ENCODE assay signal across 14 cellular contexts in genomic region chr16:85124636-85125346, GRCh38. TPM values are rescaled to one million over a fixed set of nuclear protein-coding genes. Genes with fewer than 3 reads are reported as not detected.
DNase-seq lines count a peak whose midpoint lies in the region; ATAC-seq, FAIRE-seq and TF ChIP-seq lines count a peak whose summit lies in the region.
"Had no signal": no experiment of that assay in that cellular context is flagged by ENCODE, and none has a peak within 500 bp of the region (broad histone marks: within the 10 kb centered on the region; RNA-seq: fewer than 3 reads in every experiment).

No MANE protein-coding gene starts in this region.

- no peaks in the 10 kb centered on the region for H3K27me3 ChIP-seq in astrocyte (ENCODE audit: insufficient read depth, low read length)
- no peaks in the 10 kb centered on the region for H3K27me3 ChIP-seq in uterus
- H3K27me3 ChIP-seq in Caco-2 (replicated peaks; ENCODE audit: control insufficient read depth, insufficient read depth, low read length) = no peaks in the 10 kb centered on the region

- no TSS peak for BruUV-seq in Caco-2 (replicated peaks; lab: Mats Ljungman, UMichigan)

- H3K4me2 ChIP-seq in astrocyte (ENCODE audit: low read length) = peak overlapping the region; percentile 76

- FAIRE-seq in astrocyte (lab: Jason Lieb, UNC) = no peak

- H3K4me1 ChIP-seq in astrocyte (ENCODE audit: insufficient read depth, low read length) = peaks cover 35% of the 10 kb centered on the region
- H3K4me1 ChIP-seq in uterus = peaks cover 0 to 12% of the 10 kb centered on the region in 2 donors
- H3K4me1 ChIP-seq in Caco-2 = peaks cover 8% of the 10 kb centered on the region

- intact Hi-C loops in Right ventricle myocardium inferior (cut with DNase I) (loop anchor here (5.0 kb wide), 2 partner anchors 48 to 108 kb away; no protein-coding TSS in a partner anchor), Right ventricle myocardium superior (cut with DNase I) (no loop called here), uterus (cut with DNase I; ENCODE audit: low total_unique reads) (no loop called here), Caco-2 (cut with micrococcal nuclease; ENCODE audit: unreplicated experiment) (no loop called here)

- peaks cover 5% of the 10 kb centered on the region for H3K9me3 Mint-ChIP-seq in astrocyte (ENCODE audit: unreplicated experiment)
- no peaks in the 10 kb centered on the region for H3K9me3 Mint-ChIP-seq in Caco-2 (ENCODE audit: unreplicated experiment)

- H3K36me3 ChIP-seq in astrocyte (ENCODE audit: insufficient read depth, low read length) = no peaks in the 10 kb centered on the region
- H3K36me3 ChIP-seq in uterus = no peaks in the 10 kb centered on the region
- no peaks in the 10 kb centered on the region for H3K36me3 ChIP-seq in Caco-2 (ENCODE audit: control insufficient read depth, insufficient read depth, low read length)
- H3K36me3 ChIP-seq: HAP-1 had no signal

- H3K27ac ChIP-seq in astrocyte (ENCODE audit: low read depth, low read length) = peak overlapping the region; percentile 87
- H3K27ac ChIP-seq in uterus = peak overlapping the region; percentile 68 to 72

- H3K9ac ChIP-seq in astrocyte (ENCODE audit: low read length) = peak overlapping the region; percentile 78

- DNase-seq in Right ventricle myocardium inferior (ENCODE audit: missing footprints) = peak; percentile 60
- DNase-seq in Right ventricle myocardium superior = no peak
- no peak for DNase-seq in astrocyte (ENCODE audit: low read depth)
- DNase-seq in myocyte (ENCODE audit: low read depth) = peak; percentile 96
- DNase-seq in uterus = no peak
- DNase-seq in Caco-2 = no peak
- no peak for DNase-seq in T-helper 9 cell
- DNase-seq: activated T-cell treated with anti-CD3 and anti-CD28 coated beads, Interleukin-2, amount 50 U/mL, for 1 hour; stimulated activated naive CD4-positive, alpha-beta T cell treated with Interleukin-2 at 50 U/mL for 16 hours; T-helper 1 cell had no signal

- TF ChIP-seq POLR2A in uterus (IDR thresholded peaks at IDR 0.05) = no peak

- H3K4me3 ChIP-seq in astrocyte (ENCODE audit: insufficient read depth, low read depth, low read length) (no peak overlapping the region), uterus (no peak overlapping the region), Caco-2 (ENCODE audit: low read depth, low read length) (no peak overlapping the region)
- H3K4me3 ChIP-seq: HAP-1 had no signal

- ATAC-seq in Right ventricle myocardium inferior = no peak
- ATAC-seq in Right ventricle myocardium superior (ENCODE audit: poor library complexity) = no peak
- no peak for ATAC-seq in GM21723 (IDR thresholded peaks at IDR 0.05; ENCODE audit: unreplicated experiment)

- H2AFZ ChIP-seq in astrocyte (ENCODE audit: low read depth, low read length) = no peak overlapping the region

- no peak for TF ChIP-seq CTCF in astrocyte (IDR thresholded peaks at IDR 0.05; ENCODE audit: insufficient read depth, low read depth, low read length)
- no peak for TF ChIP-seq CTCF in uterus (IDR thresholded peaks at IDR 0.05)
- TF ChIP-seq CTCF in Caco-2 (IDR thresholded peaks at IDR 0.05; ENCODE audit: insufficient read depth in 1 of 2, low read depth in 1 of 2, low read length in 1 of 2, severe bottlenecking in 1 of 2, unreplicated experiment in 1 of 2) = no peak

- no peak overlapping the region for H3K4me3 Mint-ChIP-seq in astrocyte (ENCODE audit: unreplicated experiment)
- no peak overlapping the region for H3K4me3 Mint-ChIP-seq in Caco-2 (ENCODE audit: unreplicated experiment)

- no peaks in the 10 kb centered on the region for H3K36me3 Mint-ChIP-seq in astrocyte (ENCODE audit: low read depth, unreplicated experiment)
- H3K36me3 Mint-ChIP-seq in Caco-2 (ENCODE audit: insufficient read depth, unreplicated experiment) = no peaks in the 10 kb centered on the region

- H3K4me1 Mint-ChIP-seq in astrocyte (ENCODE audit: low read depth, unreplicated experiment) (peaks cover 8% of the 10 kb centered on the region), Caco-2 (ENCODE audit: low read depth, unreplicated experiment) (no peaks in the 10 kb centered on the region)

- CTCF ChIA-PET in Caco-2 (lab: Charles Lee) = interaction anchor here (0.6 to 2.0 kb wide), 3 partner anchors 10 to 16 kb away, joined by 3 to 6 read pairs (median 4); no protein-coding TSS in a partner anchor

- no peaks in the 10 kb centered on the region for H4K20me1 ChIP-seq in astrocyte (ENCODE audit: insufficient read depth, low read length)

- H3K27me3 Mint-ChIP-seq in astrocyte (ENCODE audit: low read depth, unreplicated experiment) = peaks cover 2% of the 10 kb centered on the region
- no peaks in the 10 kb centered on the region for H3K27me3 Mint-ChIP-seq in Caco-2 (ENCODE audit: insufficient read depth, unreplicated experiment)

- no peaks in the 10 kb centered on the region for H3K79me2 ChIP-seq in astrocyte (ENCODE audit: insufficient read depth, low read length)

- POLR2A ChIA-PET in Caco-2 (lab: Charles Lee) = no interaction called here

- H3K27ac Mint-ChIP-seq in astrocyte (ENCODE audit: unreplicated experiment) (no peak overlapping the region), Caco-2 (ENCODE audit: unreplicated experiment) (no peak overlapping the region)

- H3K9me3 ChIP-seq in astrocyte (ENCODE audit: insufficient read depth, low read depth, low read length) (no peaks in the 10 kb centered on the region), uterus (no peaks in the 10 kb centered on the region), Caco-2 (peaks cover 3% of the 10 kb centered on the region; the same call in 1 of the 2 replicates)
- H3K9me3 ChIP-seq: HAP-1 had no signal

RNA-seq across cellular contexts. Expression of gene CIBAR2, which starts 12.5 kb away (rescaled TPM):
- not detected for total RNA-seq in Right ventricle myocardium inferior
- not detected for total RNA-seq in Right ventricle myocardium superior
- total RNA-seq in astrocyte = not detected in 2 replicates
- total RNA-seq in myocyte = not detected in 2 replicates
- polyA plus RNA-seq in myocyte (2012) = not detected
- total RNA-seq in uterus = 1 to 10 TPM in 1 of 4 donors, not detected in 3; 2.4 TPM
- total RNA-seq in Caco-2 (2022) = not detected in 2 replicates
- total RNA-seq: dermis microvascular lymphatic vessel endothelial cell, mucosa of gallbladder had no signal

Comparison
In these comparisons a context has a peak if more than half of its experiments do, and no peak if none do; other contexts are left out.
1. DNase-seq: peak in Right ventricle myocardium inferior (single experiment) and myocyte (single experiment); none in Right ventricle myocardium superior (single experiment), astrocyte (single experiment), uterus (0 of 2), Caco-2 (0 of 2) and T-helper 9 cell (single experiment).